In genomic region chr3:150970665-150971327, GRCh38 we compare ENCODE assay signal across 15 cellular contexts. TPM values are rescaled to one million over a fixed set of nuclear protein-coding genes. Genes with fewer than 3 reads are reported as not detected.
DNase-seq lines count a peak whose midpoint lies in the region; ATAC-seq, FAIRE-seq and TF ChIP-seq lines count a peak whose summit lies in the region.
"Had no signal": no experiment of that assay in that cellular context is flagged by ENCODE, and none has a peak within 500 bp of the region (broad histone marks: within the 10 kb centered on the region; RNA-seq: fewer than 3 reads in every experiment).

No MANE protein-coding gene starts in this region.

- ATAC-seq in GM19452 (IDR thresholded peaks at IDR 0.05; ENCODE audit: unreplicated experiment), result no peak
- ATAC-seq in HG03045 (IDR thresholded peaks at IDR 0.05; ENCODE audit: unreplicated experiment), result no peak
- no peak for ATAC-seq in HG02588 (IDR thresholded peaks at IDR 0.05; ENCODE audit: unreplicated experiment)
- ATAC-seq: activated CD8-positive, alpha-beta T cell treated with anti-CD3 and anti-CD28 coated beads for 36 hours had no signal

- TF ChIP-seq POLR2A in H54 (IDR thresholded peaks at IDR 0.05; ENCODE audit: low read depth, low read length), result no peak

- no peaks in the 10 kb centered on the region for H4K20me1 ChIP-seq in smooth muscle cell (ENCODE audit: low read depth)

- no peaks in the 10 kb centered on the region for H3K79me2 ChIP-seq in smooth muscle cell (ENCODE audit: low read depth)

- no peaks in the 10 kb centered on the region for H3K9me3 ChIP-seq in smooth muscle cell (replicated peaks; ENCODE audit: low read depth)
- H3K9me3 ChIP-seq in WERI-Rb-1 (ENCODE audit: severe bottlenecking), result no peaks in the 10 kb centered on the region

- peaks cover 3% of the 10 kb centered on the region for H3K4me1 ChIP-seq in smooth muscle cell (ENCODE audit: low read depth)

- H3K4me3 ChIP-seq in fibroblast of villous mesenchyme (ENCODE audit: low read depth, low read length) (no peak overlapping the region), smooth muscle cell (no peak overlapping the region), WERI-Rb-1 (ENCODE audit: low read depth, low read length) (no peak overlapping the region)

- H3K36me3 ChIP-seq in smooth muscle cell (ENCODE audit: low read depth) (no peaks in the 10 kb centered on the region), WERI-Rb-1 (no peaks in the 10 kb centered on the region)

- H3K27ac ChIP-seq in smooth muscle cell (ENCODE audit: low read depth), result peak overlapping the region; percentile 18
- H3K27ac ChIP-seq in WERI-Rb-1, result no peak overlapping the region

- peak; percentile 10 for DNase-seq in H54 (ENCODE audit: insufficient read length, low spot score)
- peak; percentile 22 to 74 for DNase-seq in SW 1271 (lab: John Stamatoyannopoulos, UW)
- DNase-seq in fibroblast of villous mesenchyme (ENCODE audit: low read depth), result peak; percentile 33
- no peak for DNase-seq in smooth muscle cell (lab: John Stamatoyannopoulos, UW; ENCODE audit: unreplicated experiment)
- no peak for DNase-seq in WERI-Rb-1
- DNase-seq: activated CD8-positive, alpha-beta T cell treated with anti-CD3 and anti-CD28 coated beads for 36 hours; activated naive CD8-positive, alpha-beta T cell treated with anti-CD3 and anti-CD28 coated beads for 36 hours; islet precursor cell; posterior cingulate gyrus had no signal

- 12% methylated on average over 6 of the region's 6 CpGs for WGBS in smooth muscle cell (ENCODE audit: low lambda C conversion rate)

- peak overlapping the region; percentile 2 for H3K4me2 ChIP-seq in smooth muscle cell

- no peak overlapping the region for H2AFZ ChIP-seq in smooth muscle cell (ENCODE audit: low read depth)

- peak; percentile 94 for FAIRE-seq in H54 (lab: Jason Lieb, UNC)
- FAIRE-seq: G401.6 had no signal

- H3K27me3 ChIP-seq in smooth muscle cell (ENCODE audit: low read depth) (no peaks in the 10 kb centered on the region), WERI-Rb-1 (ENCODE audit: insufficient read depth, low read depth, severe bottlenecking) (peaks cover 85% of the 10 kb centered on the region)

- H3F3A ChIP-seq in smooth muscle cell (ENCODE audit: low read depth), result no peaks in the 10 kb centered on the region

- no peak for TF ChIP-seq CTCF in fibroblast of villous mesenchyme (IDR thresholded peaks at IDR 0.05; ENCODE audit: insufficient read depth, low read depth, low read length)
- TF ChIP-seq CTCF in smooth muscle cell (IDR thresholded peaks at IDR 0.05; ENCODE audit: borderline replicate concordance, insufficient read depth, poor library complexity, severe bottlenecking), result no peak
- no peak for TF ChIP-seq CTCF in WERI-Rb-1 (IDR thresholded peaks at IDR 0.05; ENCODE audit: low read depth, low read length)

- H3K9ac ChIP-seq in smooth muscle cell (ENCODE audit: low read depth), result no peak overlapping the region

RNA-seq across cellular contexts. Expression of gene CLRN1, which starts 1.7 kb away (rescaled TPM):
- total RNA-seq in fibroblast of villous mesenchyme, result not detected in 2 replicates
- not detected in 2 replicates for total RNA-seq in smooth muscle cell
- not detected in 2 replicates for polyA plus RNA-seq in smooth muscle cell
- total RNA-seq: activated CD8-positive, alpha-beta T cell treated with anti-CD3 and anti-CD28 coated beads for 36 hours; activated naive CD8-positive, alpha-beta T cell treated with anti-CD3 and anti-CD28 coated beads for 36 hours; HT-29; urinary bladder had no signal
- polyA plus RNA-seq: urinary bladder had no signal

Comparison
In these comparisons a context has a peak if more than half of its experiments do, and no peak if none do; other contexts are left out.
1. DNase-seq: peak in H54 (single experiment), SW 1271 (2 of 2) and fibroblast of villous mesenchyme (single experiment); none in smooth muscle cell (single experiment) and WERI-Rb-1 (single experiment).